9 cellular contexts compared by ENCODE assay signal in genomic region chr5:147857302-147858129, GRCh38. TPM values are rescaled to one million over a fixed set of nuclear protein-coding genes. Genes with fewer than 3 reads are reported as not detected.
DNase-seq lines count a peak whose midpoint lies in the region; ATAC-seq, FAIRE-seq and TF ChIP-seq lines count a peak whose summit lies in the region.
"Had no signal": no experiment of that assay in that cellular context is flagged by ENCODE, and none has a peak within 500 bp of the region (broad histone marks: within the 10 kb centered on the region; RNA-seq: fewer than 3 reads in every experiment).

No MANE protein-coding gene starts in this region.

- DNase-seq in CD1c-positive myeloid dendritic cell (ENCODE audit: extremely low spot score), result peak; percentile 59
- peak; percentile 23 for DNase-seq in NCI-H226
- peak; percentile 19 to 38 for DNase-seq in activated T-cell treated with anti-CD3 and anti-CD28 coated beads, Interleukin-2, amount 50 U/mL, for 72 hours
- DNase-seq in frontal cortex (ENCODE audit: low spot score in 2 of 2), result peak; percentile 6 to 17
- no peak for DNase-seq in NCI-H128 (lab: John Stamatoyannopoulos, UW; ENCODE audit: unreplicated experiment)

- H3K4me2 ChIP-seq in parathyroid adenoma (ENCODE audit: low read length), result no peak overlapping the region

- no peaks in the 10 kb centered on the region for H3K79me2 ChIP-seq in parathyroid adenoma

- H3K27me3 ChIP-seq in parathyroid adenoma (ENCODE audit: control insufficient read depth, insufficient read depth, low read length), result no peaks in the 10 kb centered on the region

- TF ChIP-seq CTCF in parathyroid adenoma (IDR thresholded peaks at IDR 0.05), result peak; percentile 65

- H3K4me3 Mint-ChIP-seq in activated T-cell treated with anti-CD3 and anti-CD28 coated beads, Interleukin-2, amount 50 U/mL, for 72 hours, result no peak overlapping the region

- no peak overlapping the region for H3K9ac ChIP-seq in parathyroid adenoma

- ATAC-seq in GM18505 (IDR thresholded peaks at IDR 0.05; ENCODE audit: unreplicated experiment) (peak; percentile 77), HG02981 (IDR thresholded peaks at IDR 0.05; ENCODE audit: unreplicated experiment) (peak; percentile 89)
- no peak for ATAC-seq in activated T-cell treated with anti-CD3 and anti-CD28 coated beads, Interleukin-2, amount 50 U/mL, for 72 hours (replicated peaks in 1 of 2)

- no peaks in the 10 kb centered on the region for H3K36me3 Mint-ChIP-seq in activated T-cell treated with anti-CD3 and anti-CD28 coated beads, Interleukin-2, amount 50 U/mL, for 72 hours (ENCODE audit: insufficient read depth in 2 of 2)
- H3K36me3 Mint-ChIP-seq: activated naive CD4-positive, alpha-beta T cell treated with anti-CD3 and anti-CD28 coated beads, Interleukin-2, amount 50 U/mL, for 72 hours had no signal

- H3K4me3 ChIP-seq in parathyroid adenoma (ENCODE audit: low read depth, low read length), result no peak overlapping the region

- H3K4me1 ChIP-seq in parathyroid adenoma, result no peaks in the 10 kb centered on the region

- H3K27ac Mint-ChIP-seq in activated T-cell treated with anti-CD3 and anti-CD28 coated beads, Interleukin-2, amount 50 U/mL, for 72 hours, result no peak overlapping the region
- H3K27ac Mint-ChIP-seq: activated naive CD4-positive, alpha-beta T cell treated with anti-CD3 and anti-CD28 coated beads, Interleukin-2, amount 50 U/mL, for 72 hours had no signal

- FAIRE-seq in frontal cortex (lab: Jason Lieb, UNC), result peak; percentile 80

- H3K4me1 Mint-ChIP-seq in activated T-cell treated with anti-CD3 and anti-CD28 coated beads, Interleukin-2, amount 50 U/mL, for 72 hours (ENCODE audit: low read depth), result no peaks in the 10 kb centered on the region

- no peaks in the 10 kb centered on the region for H3K9me3 ChIP-seq in parathyroid adenoma (ENCODE audit: control insufficient read depth, low read length)

- no peak for TF ChIP-seq POLR2A in GM18505 (IDR thresholded peaks at IDR 0.05; ENCODE audit: borderline replicate concordance, extremely low read depth, insufficient read depth, insufficient read length)

- peaks cover 18% of the 10 kb centered on the region for H3K27me3 Mint-ChIP-seq in activated T-cell treated with anti-CD3 and anti-CD28 coated beads, Interleukin-2, amount 50 U/mL, for 72 hours (ENCODE audit: low read depth)

- H3K9me3 Mint-ChIP-seq in activated T-cell treated with anti-CD3 and anti-CD28 coated beads, Interleukin-2, amount 50 U/mL, for 72 hours, result no peaks in the 10 kb centered on the region
- H3K9me3 Mint-ChIP-seq: activated naive CD4-positive, alpha-beta T cell treated with anti-CD3 and anti-CD28 coated beads, Interleukin-2, amount 50 U/mL, for 72 hours had no signal

- H3K36me3 ChIP-seq in parathyroid adenoma (ENCODE audit: control insufficient read depth, insufficient read depth, low read length), result no peaks in the 10 kb centered on the region

- H2AFZ ChIP-seq in parathyroid adenoma, result no peak overlapping the region

- no peak overlapping the region for H3K27ac ChIP-seq in parathyroid adenoma

RNA-seq across cellular contexts. Expression of gene SCGB3A2, which starts 21.0 kb away (rescaled TPM):
- total RNA-seq in activated T-cell treated with anti-CD3 and anti-CD28 coated beads, Interleukin-2, amount 50 U/mL, for 72 hours, result not detected
- total RNA-seq in frontal cortex, result not detected
- total RNA-seq: activated naive CD4-positive, alpha-beta T cell treated with anti-CD3 and anti-CD28 coated beads, Interleukin-2, amount 50 U/mL, for 72 hours had no signal

RNA-seq across cellular contexts. Expression of gene SPINK1, which starts 26.0 kb away (rescaled TPM):
- total RNA-seq in activated T-cell treated with anti-CD3 and anti-CD28 coated beads, Interleukin-2, amount 50 U/mL, for 72 hours, result not detected
- total RNA-seq in frontal cortex, result not detected
- total RNA-seq: activated naive CD4-positive, alpha-beta T cell treated with anti-CD3 and anti-CD28 coated beads, Interleukin-2, amount 50 U/mL, for 72 hours had no signal

RNA-seq across cellular contexts. Expression of gene C5orf46, which starts 48.8 kb away (rescaled TPM):
- total RNA-seq in activated T-cell treated with anti-CD3 and anti-CD28 coated beads, Interleukin-2, amount 50 U/mL, for 72 hours, result not detected
- total RNA-seq in frontal cortex, result not detected
- total RNA-seq: activated naive CD4-positive, alpha-beta T cell treated with anti-CD3 and anti-CD28 coated beads, Interleukin-2, amount 50 U/mL, for 72 hours had no signal

Comparison
In these comparisons a context has a peak if more than half of its experiments do, and no peak if none do; other contexts are left out.
1. ATAC-seq: peak in GM18505 (single experiment) and HG02981 (single experiment); none in activated T-cell treated with anti-CD3 and anti-CD28 coated beads, Interleukin-2, amount 50 U/mL, for 72 hours (0 of 2).